13 cellular contexts compared by ENCODE assay signal in the genomic region with DNA sequence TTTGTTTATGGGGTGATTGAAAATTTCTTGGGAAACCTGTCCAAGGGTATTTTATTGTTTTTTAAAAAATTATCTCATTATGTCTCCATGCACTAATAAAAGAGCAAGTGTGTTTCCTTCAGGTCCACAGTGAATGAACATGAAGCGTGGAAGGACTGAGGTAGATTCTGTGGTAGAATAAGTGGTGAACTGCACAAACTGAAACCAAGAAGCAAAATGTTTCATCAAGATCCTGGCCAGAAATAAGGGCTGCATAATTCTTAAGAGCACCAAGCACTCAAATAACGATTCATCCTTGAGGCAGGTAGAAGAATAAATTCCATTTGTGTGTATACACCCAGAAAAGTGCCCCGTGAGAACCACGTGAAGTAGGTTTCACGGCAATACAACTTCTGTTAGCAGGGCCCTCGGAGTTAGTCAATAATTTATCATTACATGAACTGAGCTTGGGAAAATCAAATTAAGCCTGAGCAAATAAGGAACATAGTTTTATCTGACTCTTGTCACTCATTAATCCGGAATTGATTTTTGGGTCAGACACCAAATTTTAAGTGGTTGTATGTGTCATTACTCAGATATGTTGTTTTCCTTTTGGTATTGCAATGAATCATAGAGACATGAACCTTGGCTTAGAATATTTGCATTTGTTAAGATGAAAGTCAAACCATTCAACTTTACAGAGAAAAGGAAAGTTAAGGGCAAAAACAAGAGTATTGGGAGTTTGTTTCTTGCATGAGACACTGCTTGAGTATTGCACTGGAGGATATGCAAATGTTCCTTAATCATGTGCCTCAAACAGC.
DNase-seq lines count a peak whose midpoint lies in the region; ATAC-seq and TF ChIP-seq lines count a peak whose summit lies in the region.
"Had no signal": no experiment of that assay in that cellular context is flagged by ENCODE, and none has a peak within 500 bp of the region (broad histone marks: within the 10 kb centered on the region; RNA-seq: fewer than 3 reads in every experiment).

No MANE protein-coding gene starts in this region.

- H3K36me3 ChIP-seq in IMR-90 (ENCODE audit: control insufficient read depth, insufficient read depth, low read length) (no peaks in the 10 kb centered on the region), ascending aorta (no peaks in the 10 kb centered on the region)

- peaks cover 18% of the 10 kb centered on the region for H3K4me1 Mint-ChIP-seq in progenitor cell of endocrine pancreas (ENCODE audit: low read depth)
- H3K4me1 Mint-ChIP-seq: stimulated activated effector memory CD8-positive, alpha-beta T cell treated with anti-CD3 and anti-CD28 coated beads, Interleukin-12 subunit alpha, Interleukin-12 subunit beta, amount 100 ng/mL, for 72 hours had no signal

- peak overlapping the region; percentile 68; the same call in 1 of the 2 replicates for H3K18ac ChIP-seq in IMR-90 (ENCODE audit: low read depth, low read length)

- H3K27ac Mint-ChIP-seq in progenitor cell of endocrine pancreas = peak overlapping the region; percentile 89
- H3K27ac Mint-ChIP-seq: stimulated activated effector memory CD8-positive, alpha-beta T cell treated with anti-CD3 and anti-CD28 coated beads, Interleukin-12 subunit alpha, Interleukin-12 subunit beta, amount 100 ng/mL, for 72 hours had no signal

- H3K4me2 ChIP-seq in IMR-90 (ENCODE audit: low read depth, low read length) = peak overlapping the region; percentile 82; the same call in 1 of the 2 replicates

- no peak overlapping the region for H3K4ac ChIP-seq in IMR-90 (ENCODE audit: low read depth, low read length)

- H4K8ac ChIP-seq in IMR-90 (ENCODE audit: low read depth in 2 of 2, low read length in 2 of 2) = 0 out of 4 replicates have a peak overlapping the region, but pooled peaks of 1 of the 2 experiments have one; percentile 8

- no peaks in the 10 kb centered on the region; the same call in 1 of the 2 replicates for H3K9me1 ChIP-seq in IMR-90 (ENCODE audit: insufficient read depth, low read length)

- no peaks in the 10 kb centered on the region for H3K79me1 ChIP-seq in IMR-90 (ENCODE audit: low read depth in 1 of 2, low read length in 2 of 2)

- DNase-seq in IMR-90 (peak; percentile 48), fibroblast of gingiva (ENCODE audit: low read depth) (peak; percentile 39), progenitor cell of endocrine pancreas (ENCODE audit: low spot score, unreplicated experiment) (no peak), activated gamma-delta T cell (lab: John Stamatoyannopoulos, UW) (no peak), AML-193 (lab: John Stamatoyannopoulos, UW) (no peak), SHP77 (lab: John Stamatoyannopoulos, UW) (no peak), ascending aorta (ENCODE audit: low spot score in 2 of 2) (no peak)
- DNase-seq: activated T-cell treated with anti-CD3 and anti-CD28 coated beads, Interleukin-2, amount 50 U/mL, for 1 hour; head of caudate nucleus; NCI-H1436; stimulated activated CD4-positive, alpha-beta T cell treated with anti-CD3 and anti-CD28 coated beads, Interleukin-12 subunit alpha, Interleukin-12 subunit beta, amount 100 ng/mL, for 4 hours had no signal

- no peak overlapping the region for H3K56ac ChIP-seq in IMR-90 (ENCODE audit: extremely low read depth, insufficient read depth, low read length)

- H4K5ac ChIP-seq in IMR-90 (ENCODE audit: low read depth, low read length) = no peak overlapping the region

- no peak overlapping the region for H2AFZ ChIP-seq in IMR-90 (replicated peaks; ENCODE audit: low read length, poor library complexity)

- no peak for TF ChIP-seq CTCF in IMR-90 (conservative IDR thresholded peaks at IDR 0.05; ENCODE audit: low read depth, low read length)
- TF ChIP-seq CTCF in progenitor cell of endocrine pancreas (IDR thresholded peaks at IDR 0.05; ENCODE audit: unreplicated experiment) = no peak
- TF ChIP-seq CTCF in ascending aorta (IDR thresholded peaks at IDR 0.05) = no peak

- CTCF ChIA-PET in IMR-90 (lab: Yijun Ruan, JAX) = no interaction called here

- H3K9ac ChIP-seq in IMR-90 (ENCODE audit: low read depth, low read length) = no peak overlapping the region

- H3K4me3 ChIP-seq in IMR-90 (ENCODE audit: insufficient read depth, low read depth, low read length) (no peak overlapping the region), ascending aorta (no peak overlapping the region)

- H2BK15ac ChIP-seq in IMR-90 (ENCODE audit: low read depth, low read length) = no peak overlapping the region; the same call in 2 of the 3 replicates

- no peak overlapping the region for H2AK5ac ChIP-seq in IMR-90 (ENCODE audit: low read depth, low read length)

- POLR2A ChIA-PET in IMR-90 (lab: Charles Lee; ENCODE audit: unreplicated experiment) = no interaction called here

- no peaks in the 10 kb centered on the region for H3K9me3 ChIP-seq in IMR-90 (ENCODE audit: control insufficient read depth, insufficient read depth, low read length)
- H3K9me3 ChIP-seq in ascending aorta = no peaks in the 10 kb centered on the region

- H3K4me1 ChIP-seq in IMR-90 (ENCODE audit: control insufficient read depth, insufficient read depth, low read length) (peaks cover 5% of the 10 kb centered on the region; the same call in 1 of the 2 replicates), ascending aorta (no peaks in the 10 kb centered on the region)

- no peak for TF ChIP-seq POLR2A in IMR-90 (IDR thresholded peaks at IDR 0.05; ENCODE audit: low read depth, low read length)

- no peak overlapping the region for H2AK9ac ChIP-seq in IMR-90 (replicated peaks; ENCODE audit: low read depth, low read length, poor library complexity)

- H4K91ac ChIP-seq in IMR-90 (ENCODE audit: insufficient read depth, low read depth, low read length) = no peak overlapping the region; the same call in 1 of the 2 replicates

- H2BK5ac ChIP-seq in IMR-90 (ENCODE audit: low read depth, low read length, poor library complexity, severe bottlenecking) = no peak overlapping the region

- dilution Hi-C loops in IMR-90 (cut with HindIII; ENCODE audit: low sequenced_read_pairs, unreplicated experiment) = no loop called here

- no peak overlapping the region for H3K23ac ChIP-seq in IMR-90 (ENCODE audit: low read depth, low read length)

- no peak overlapping the region for H2BK120ac ChIP-seq in IMR-90 (ENCODE audit: low read depth, low read length)

- no peaks in the 10 kb centered on the region; the same call in 1 of the 2 replicates for H4K20me1 ChIP-seq in IMR-90 (ENCODE audit: insufficient read depth, low read length)

- TF ChIP-seq RAD21 in IMR-90 (IDR thresholded peaks at IDR 0.05; ENCODE audit: low read length) = no peak

- intact Hi-C loops in IMR-90 (cut with micrococcal nuclease) = no loop called here
- intact Hi-C loops in ascending aorta (cut with DNase I) = no loop called here

- peak overlapping the region; percentile 18 for H3K4me3 Mint-ChIP-seq in progenitor cell of endocrine pancreas (ENCODE audit: low read depth)
- H3K4me3 Mint-ChIP-seq: stimulated activated effector memory CD8-positive, alpha-beta T cell treated with anti-CD3 and anti-CD28 coated beads, Interleukin-12 subunit alpha, Interleukin-12 subunit beta, amount 100 ng/mL, for 72 hours had no signal

- in situ Hi-C loops in IMR-90 (cut with MboI; ENCODE audit: low sequenced_read_pairs) = no loop called here

- H3K27me3 ChIP-seq in IMR-90 (ENCODE audit: control insufficient read depth, insufficient read depth, low read length) = no peaks in the 10 kb centered on the region
- H3K27me3 ChIP-seq in ascending aorta = no peaks in the 10 kb centered on the region

- H3K9me3 Mint-ChIP-seq in progenitor cell of endocrine pancreas (ENCODE audit: low read depth) = peaks cover 13% of the 10 kb centered on the region

- 0 out of 2 replicates have a peak overlapping the region, but pooled peaks have one; percentile 21 for H2BK20ac ChIP-seq in IMR-90 (ENCODE audit: low read depth, low read length)

- H3K27ac ChIP-seq in IMR-90 (ENCODE audit: insufficient read depth, low read length) (no peak overlapping the region), ascending aorta (no peak overlapping the region)

- no peaks in the 10 kb centered on the region for H3K27me3 Mint-ChIP-seq in progenitor cell of endocrine pancreas

- no peak overlapping the region for H3K14ac ChIP-seq in IMR-90 (replicated peaks; ENCODE audit: low read depth, low read length)

- H3K36me3 Mint-ChIP-seq in progenitor cell of endocrine pancreas (ENCODE audit: insufficient read depth) = peaks cover 12% of the 10 kb centered on the region
- H3K36me3 Mint-ChIP-seq: stimulated activated effector memory CD8-positive, alpha-beta T cell treated with anti-CD3 and anti-CD28 coated beads, Interleukin-12 subunit alpha, Interleukin-12 subunit beta, amount 100 ng/mL, for 72 hours had no signal

- 92% methylated on average over 2 of the region's 7 CpGs; no CpG with 5 or more reads in 1 of the 2 experiments for WGBS in IMR-90 (ENCODE audit: extremely low coverage in 2 of 2, insufficient read length in 1 of 2), 2 experiments

- ATAC-seq in GM19463 (IDR thresholded peaks at IDR 0.05; ENCODE audit: unreplicated experiment) (peak; percentile 59), IMR-90 (ENCODE audit: low read depth) (peak; percentile 75; the same call in 1 of the 2 replicates)
- ATAC-seq: stimulated activated effector memory CD8-positive, alpha-beta T cell treated with anti-CD3 and anti-CD28 coated beads, Interleukin-12 subunit alpha, Interleukin-12 subunit beta, amount 100 ng/mL, for 72 hours had no signal

- no TSS peak for BruUV-seq in IMR-90 (replicated peaks; lab: Mats Ljungman, UMichigan)

TF ChIP-seq in IMR-90, 13 proteins besides CTCF, POLR2A, EP300 and RAD21:
- TF ChIP-seq RCOR1 (IDR thresholded peaks at IDR 0.05; ENCODE audit: insufficient replicate concordance, low read length) = no peak

Comparison
In these comparisons a context has a peak if more than half of its experiments do, and no peak if none do; other contexts are left out.
1. DNase-seq: peak in IMR-90 (single experiment) and fibroblast of gingiva (single experiment); none in progenitor cell of endocrine pancreas (single experiment), activated gamma-delta T cell (single experiment), AML-193 (0 of 2), SHP77 (0 of 2) and ascending aorta (0 of 2).